In genomic region chrX:110051559-110051958, GRCh38 we compare ENCODE assay signal across 1 cellular context.
TF ChIP-seq lines count a peak whose summit lies in the region.

No MANE protein-coding gene starts in this region.

TF ChIP-seq in endothelial cell of umbilical vein, 7 proteins besides CTCF, POLR2A, EP300 and RAD21 (continued from another document):
- no peak for TF ChIP-seq EZH2 (IDR thresholded peaks at IDR 0.05; ENCODE audit: borderline replicate concordance, low read depth, low read length, severe bottlenecking)
- TF ChIP-seq FOS (IDR thresholded peaks at IDR 0.05; ENCODE audit: borderline replicate concordance, insufficient read depth, low read length), result no peak
